8 cellular contexts compared by ENCODE assay signal in genomic region chr13:97018029-97018819, GRCh38. TPM values are rescaled to one million over a fixed set of nuclear protein-coding genes. Genes with fewer than 3 reads are reported as not detected.
A peak's percentile ranks its signal among the peaks of the same experiment; 100 is the strongest.
DNase-seq lines count a peak whose midpoint lies in the region; ATAC-seq and TF ChIP-seq lines count a peak whose summit lies in the region.

No MANE protein-coding gene starts in this region.

- no peak overlapping the region for H3K4me3 Mint-ChIP-seq in endothelial cell (ENCODE audit: unreplicated experiment)

- H3K9me3 Mint-ChIP-seq in endothelial cell (ENCODE audit: unreplicated experiment): no peaks in the 10 kb centered on the region

- TF ChIP-seq CTCF in 22Rv1 (IDR thresholded peaks at IDR 0.05) (peak; percentile 94), endothelial cell (IDR thresholded peaks at IDR 0.05; ENCODE audit: unreplicated experiment) (peak; percentile 91), omental fat pad (IDR thresholded peaks at IDR 0.05) (peak in 1 of 3 donors; percentile 70)

- H3K4me1 Mint-ChIP-seq in endothelial cell (ENCODE audit: unreplicated experiment): peaks cover 16% of the 10 kb centered on the region

- H3K27ac ChIP-seq in 22Rv1: no peak overlapping the region

- DNase-seq in GDM1 (lab: John Stamatoyannopoulos, UW) (peak; percentile 38), HCEC 1CT (peak; percentile 50), M059J (ENCODE audit: low read depth) (peak; percentile 52), SW 1271 (lab: John Stamatoyannopoulos, UW) (peak; percentile 38 to 41), endothelial cell (ENCODE audit: low spot score) (peak; percentile 38), midbrain (lab: John Stamatoyannopoulos, UW) (peak; percentile 76), omental fat pad (ENCODE audit: low spot score) (no peak)

- H3K36me3 Mint-ChIP-seq in endothelial cell (ENCODE audit: low read depth, unreplicated experiment): no peaks in the 10 kb centered on the region

- H3K27ac Mint-ChIP-seq in endothelial cell (ENCODE audit: unreplicated experiment): no peak overlapping the region

- ATAC-seq in omental fat pad (ENCODE audit: low FRiP score): no peak

- H3K27me3 Mint-ChIP-seq in endothelial cell (ENCODE audit: unreplicated experiment): no peaks in the 10 kb centered on the region

RNA-seq across cellular contexts. Expression of gene OXGR1, which starts 23.9 kb away (rescaled TPM):
- 0.49 TPM in 1 of 2 replicates, not detected in the other for total RNA-seq in M059J (2014; rRNA removed; shearing (Covaris generic))
- total RNA-seq in endothelial cell (ENCODE audit: unreplicated experiment) (0.15 TPM), omental fat pad (1 to 10 TPM in 2 of 4 donors, under 1 TPM in 2; 0.37 to 5.4 (median 1.1) TPM)
